Comparison of ENCODE assay signal across 1 cellular context in the genomic region with DNA sequence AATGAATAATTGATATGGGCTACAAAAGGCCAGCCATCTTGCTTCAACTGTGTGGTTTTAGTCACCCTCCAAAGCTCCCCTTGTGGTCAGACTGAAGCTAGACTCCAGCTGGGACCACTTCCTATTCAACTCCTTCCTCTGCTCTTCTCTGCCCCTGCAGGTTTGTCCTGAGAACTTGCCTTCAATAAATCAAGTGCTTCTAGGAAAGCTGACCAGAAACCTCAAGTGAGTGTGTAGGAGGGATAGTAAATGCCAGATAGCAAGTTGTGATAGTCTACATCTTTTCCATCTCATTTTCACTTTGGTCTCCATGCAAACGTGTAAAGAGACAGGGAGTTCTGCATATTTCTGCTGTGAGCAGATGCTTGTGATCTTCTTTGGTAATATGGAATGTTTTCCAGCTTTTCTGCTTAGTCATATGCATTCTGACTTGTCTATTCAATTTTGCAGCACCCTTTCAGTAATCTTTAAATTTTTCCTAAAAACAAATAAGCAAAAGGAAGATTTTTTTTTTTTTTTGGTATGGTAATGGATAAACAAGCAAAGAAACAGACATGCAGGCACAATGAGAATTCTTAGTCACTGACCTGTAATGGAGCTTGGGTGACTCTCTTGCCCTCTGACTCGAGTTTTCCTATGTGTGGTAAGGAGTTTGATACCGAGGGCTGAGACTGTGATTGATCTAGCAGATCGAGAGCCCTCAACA.
TF ChIP-seq lines count a peak whose summit lies in the region.

No MANE protein-coding gene starts in this region.

TF ChIP-seq in HepG2, 621 proteins besides CTCF, POLR2A, EP300 and RAD21 (continued from another document):
- TF ChIP-seq, protein P1, sequence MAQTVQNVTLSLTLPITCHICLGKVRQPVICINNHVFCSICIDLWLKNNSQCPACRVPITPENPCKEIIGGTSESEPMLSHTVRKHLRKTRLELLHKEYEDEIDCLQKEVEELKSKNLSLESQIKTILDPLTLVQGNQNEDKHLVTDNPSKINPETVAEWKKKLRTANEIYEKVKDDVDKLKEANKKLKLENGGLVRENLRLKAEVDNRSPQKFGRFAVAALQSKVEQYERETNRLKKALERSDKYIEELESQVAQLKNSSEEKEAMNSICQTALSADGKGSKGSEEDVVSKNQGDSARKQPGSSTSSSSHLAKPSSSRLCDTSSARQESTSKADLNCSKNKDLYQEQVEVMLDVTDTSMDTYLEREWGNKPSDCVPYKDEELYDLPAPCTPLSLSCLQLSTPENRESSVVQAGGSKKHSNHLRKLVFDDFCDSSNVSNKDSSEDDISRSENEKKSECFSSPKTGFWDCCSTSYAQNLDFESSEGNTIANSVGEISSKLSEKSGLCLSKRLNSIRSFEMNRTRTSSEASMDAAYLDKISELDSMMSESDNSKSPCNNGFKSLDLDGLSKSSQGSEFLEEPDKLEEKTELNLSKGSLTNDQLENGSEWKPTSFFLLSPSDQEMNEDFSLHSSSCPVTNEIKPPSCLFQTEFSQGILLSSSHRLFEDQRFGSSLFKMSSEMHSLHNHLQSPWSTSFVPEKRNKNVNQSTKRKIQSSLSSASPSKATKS (CRISPR knock-in tag; IDR thresholded peaks at IDR 0.05), result no peak
- TF ChIP-seq ZKSCAN8 (CRISPR knock-in tag; IDR thresholded peaks at IDR 0.05; ENCODE audit: borderline replicate concordance), result no peak
- TF ChIP-seq RORA (CRISPR knock-in tag; IDR thresholded peaks at IDR 0.05), result no peak
- 0 out of 2 replicates have a peak, but pooled peaks have one; percentile 16 for TF ChIP-seq ZNF331 (CRISPR knock-in tag; IDR thresholded peaks at IDR 0.05)
- no peak for TF ChIP-seq ATF1 (CRISPR knock-in tag; IDR thresholded peaks at IDR 0.05)
- no peak for TF ChIP-seq ZFYVE20 (CRISPR knock-in tag; IDR thresholded peaks at IDR 0.05; ENCODE audit: borderline replicate concordance, low read depth)
- no peak for TF ChIP-seq ZNF468 (CRISPR knock-in tag; IDR thresholded peaks at IDR 0.05)
- TF ChIP-seq YY1 (IDR thresholded peaks at IDR 0.05; ENCODE audit: insufficient read depth, insufficient replicate concordance, low read depth, low read length), result peak; percentile 15
- TF ChIP-seq, protein P2, sequence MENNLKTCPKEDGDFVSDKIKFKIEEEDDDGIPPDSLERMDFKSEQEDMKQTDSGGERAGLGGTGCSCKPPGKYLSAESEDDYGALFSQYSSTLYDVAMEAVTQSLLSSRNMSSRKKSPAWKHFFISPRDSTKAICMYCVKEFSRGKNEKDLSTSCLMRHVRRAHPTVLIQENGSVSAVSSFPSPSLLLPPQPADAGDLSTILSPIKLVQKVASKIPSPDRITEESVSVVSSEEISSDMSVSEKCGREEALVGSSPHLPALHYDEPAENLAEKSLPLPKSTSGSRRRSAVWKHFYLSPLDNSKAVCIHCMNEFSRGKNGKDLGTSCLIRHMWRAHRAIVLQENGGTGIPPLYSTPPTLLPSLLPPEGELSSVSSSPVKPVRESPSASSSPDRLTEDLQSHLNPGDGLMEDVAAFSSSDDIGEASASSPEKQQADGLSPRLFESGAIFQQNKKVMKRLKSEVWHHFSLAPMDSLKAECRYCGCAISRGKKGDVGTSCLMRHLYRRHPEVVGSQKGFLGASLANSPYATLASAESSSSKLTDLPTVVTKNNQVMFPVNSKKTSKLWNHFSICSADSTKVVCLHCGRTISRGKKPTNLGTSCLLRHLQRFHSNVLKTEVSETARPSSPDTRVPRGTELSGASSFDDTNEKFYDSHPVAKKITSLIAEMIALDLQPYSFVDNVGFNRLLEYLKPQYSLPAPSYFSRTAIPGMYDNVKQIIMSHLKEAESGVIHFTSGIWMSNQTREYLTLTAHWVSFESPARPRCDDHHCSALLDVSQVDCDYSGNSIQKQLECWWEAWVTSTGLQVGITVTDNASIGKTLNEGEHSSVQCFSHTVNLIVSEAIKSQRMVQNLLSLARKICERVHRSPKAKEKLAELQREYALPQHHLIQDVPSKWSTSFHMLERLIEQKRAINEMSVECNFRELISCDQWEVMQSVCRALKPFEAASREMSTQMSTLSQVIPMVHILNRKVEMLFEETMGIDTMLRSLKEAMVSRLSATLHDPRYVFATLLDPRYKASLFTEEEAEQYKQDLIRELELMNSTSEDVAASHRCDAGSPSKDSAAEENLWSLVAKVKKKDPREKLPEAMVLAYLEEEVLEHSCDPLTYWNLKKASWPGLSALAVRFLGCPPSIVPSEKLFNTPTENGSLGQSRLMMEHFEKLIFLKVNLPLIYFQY (CRISPR knock-in tag; IDR thresholded peaks at IDR 0.05; ENCODE audit: borderline replicate concordance), result no peak
- TF ChIP-seq XRCC5 (optimal IDR thresholded peaks at IDR 0.05; ENCODE audit: low read length), result peak; percentile 53
- TF ChIP-seq, protein P3, sequence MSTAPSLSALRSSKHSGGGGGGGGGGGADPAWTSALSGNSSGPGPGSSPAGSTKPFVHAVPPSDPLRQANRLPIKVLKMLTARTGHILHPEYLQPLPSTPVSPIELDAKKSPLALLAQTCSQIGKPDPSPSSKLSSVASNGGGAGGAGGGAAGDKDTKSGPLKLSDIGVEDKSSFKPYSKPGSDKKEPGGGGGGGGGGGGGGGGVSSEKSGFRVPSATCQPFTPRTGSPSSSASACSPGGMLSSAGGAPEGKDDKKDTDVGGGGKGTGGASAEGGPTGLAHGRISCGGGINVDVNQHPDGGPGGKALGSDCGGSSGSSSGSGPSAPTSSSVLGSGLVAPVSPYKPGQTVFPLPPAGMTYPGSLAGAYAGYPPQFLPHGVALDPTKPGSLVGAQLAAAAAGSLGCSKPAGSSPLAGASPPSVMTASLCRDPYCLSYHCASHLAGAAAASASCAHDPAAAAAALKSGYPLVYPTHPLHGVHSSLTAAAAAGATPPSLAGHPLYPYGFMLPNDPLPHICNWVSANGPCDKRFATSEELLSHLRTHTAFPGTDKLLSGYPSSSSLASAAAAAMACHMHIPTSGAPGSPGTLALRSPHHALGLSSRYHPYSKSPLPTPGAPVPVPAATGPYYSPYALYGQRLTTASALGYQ (CRISPR knock-in tag; IDR thresholded peaks at IDR 0.05), result no peak
- no peak for TF ChIP-seq NBN (conservative IDR thresholded peaks at IDR 0.05)
- no peak for TF ChIP-seq NFE2 (CRISPR knock-in tag; IDR thresholded peaks at IDR 0.05)
- no peak for TF ChIP-seq ZFP1 (CRISPR knock-in tag; IDR thresholded peaks at IDR 0.05)
- TF ChIP-seq, protein P4, sequence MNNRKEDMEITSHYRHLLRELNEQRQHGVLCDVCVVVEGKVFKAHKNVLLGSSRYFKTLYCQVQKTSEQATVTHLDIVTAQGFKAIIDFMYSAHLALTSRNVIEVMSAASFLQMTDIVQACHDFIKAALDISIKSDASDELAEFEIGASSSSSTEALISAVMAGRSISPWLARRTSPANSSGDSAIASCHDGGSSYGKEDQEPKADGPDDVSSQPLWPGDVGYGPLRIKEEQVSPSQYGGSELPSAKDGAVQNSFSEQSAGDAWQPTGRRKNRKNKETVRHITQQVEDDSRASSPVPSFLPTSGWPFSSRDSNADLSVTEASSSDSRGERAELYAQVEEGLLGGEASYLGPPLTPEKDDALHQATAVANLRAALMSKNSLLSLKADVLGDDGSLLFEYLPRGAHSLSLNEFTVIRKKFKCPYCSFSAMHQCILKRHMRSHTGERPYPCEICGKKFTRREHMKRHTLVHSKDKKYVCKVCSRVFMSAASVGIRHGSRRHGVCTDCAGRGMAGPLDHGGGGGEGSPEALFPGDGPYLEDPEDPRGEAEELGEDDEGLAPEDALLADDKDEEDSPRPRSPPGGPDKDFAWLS (CRISPR knock-in tag; IDR thresholded peaks at IDR 0.05; ENCODE audit: borderline replicate concordance), result no peak
- TF ChIP-seq SMC3 (IDR thresholded peaks at IDR 0.05; ENCODE audit: low read length), result peak; percentile 36; the same call in 1 of the 2 replicates
- TF ChIP-seq ZNF451 (CRISPR knock-in tag; IDR thresholded peaks at IDR 0.05), result no peak
- TF ChIP-seq MTA3 (CRISPR knock-in tag; IDR thresholded peaks at IDR 0.05), result no peak
- TF ChIP-seq, protein P5, sequence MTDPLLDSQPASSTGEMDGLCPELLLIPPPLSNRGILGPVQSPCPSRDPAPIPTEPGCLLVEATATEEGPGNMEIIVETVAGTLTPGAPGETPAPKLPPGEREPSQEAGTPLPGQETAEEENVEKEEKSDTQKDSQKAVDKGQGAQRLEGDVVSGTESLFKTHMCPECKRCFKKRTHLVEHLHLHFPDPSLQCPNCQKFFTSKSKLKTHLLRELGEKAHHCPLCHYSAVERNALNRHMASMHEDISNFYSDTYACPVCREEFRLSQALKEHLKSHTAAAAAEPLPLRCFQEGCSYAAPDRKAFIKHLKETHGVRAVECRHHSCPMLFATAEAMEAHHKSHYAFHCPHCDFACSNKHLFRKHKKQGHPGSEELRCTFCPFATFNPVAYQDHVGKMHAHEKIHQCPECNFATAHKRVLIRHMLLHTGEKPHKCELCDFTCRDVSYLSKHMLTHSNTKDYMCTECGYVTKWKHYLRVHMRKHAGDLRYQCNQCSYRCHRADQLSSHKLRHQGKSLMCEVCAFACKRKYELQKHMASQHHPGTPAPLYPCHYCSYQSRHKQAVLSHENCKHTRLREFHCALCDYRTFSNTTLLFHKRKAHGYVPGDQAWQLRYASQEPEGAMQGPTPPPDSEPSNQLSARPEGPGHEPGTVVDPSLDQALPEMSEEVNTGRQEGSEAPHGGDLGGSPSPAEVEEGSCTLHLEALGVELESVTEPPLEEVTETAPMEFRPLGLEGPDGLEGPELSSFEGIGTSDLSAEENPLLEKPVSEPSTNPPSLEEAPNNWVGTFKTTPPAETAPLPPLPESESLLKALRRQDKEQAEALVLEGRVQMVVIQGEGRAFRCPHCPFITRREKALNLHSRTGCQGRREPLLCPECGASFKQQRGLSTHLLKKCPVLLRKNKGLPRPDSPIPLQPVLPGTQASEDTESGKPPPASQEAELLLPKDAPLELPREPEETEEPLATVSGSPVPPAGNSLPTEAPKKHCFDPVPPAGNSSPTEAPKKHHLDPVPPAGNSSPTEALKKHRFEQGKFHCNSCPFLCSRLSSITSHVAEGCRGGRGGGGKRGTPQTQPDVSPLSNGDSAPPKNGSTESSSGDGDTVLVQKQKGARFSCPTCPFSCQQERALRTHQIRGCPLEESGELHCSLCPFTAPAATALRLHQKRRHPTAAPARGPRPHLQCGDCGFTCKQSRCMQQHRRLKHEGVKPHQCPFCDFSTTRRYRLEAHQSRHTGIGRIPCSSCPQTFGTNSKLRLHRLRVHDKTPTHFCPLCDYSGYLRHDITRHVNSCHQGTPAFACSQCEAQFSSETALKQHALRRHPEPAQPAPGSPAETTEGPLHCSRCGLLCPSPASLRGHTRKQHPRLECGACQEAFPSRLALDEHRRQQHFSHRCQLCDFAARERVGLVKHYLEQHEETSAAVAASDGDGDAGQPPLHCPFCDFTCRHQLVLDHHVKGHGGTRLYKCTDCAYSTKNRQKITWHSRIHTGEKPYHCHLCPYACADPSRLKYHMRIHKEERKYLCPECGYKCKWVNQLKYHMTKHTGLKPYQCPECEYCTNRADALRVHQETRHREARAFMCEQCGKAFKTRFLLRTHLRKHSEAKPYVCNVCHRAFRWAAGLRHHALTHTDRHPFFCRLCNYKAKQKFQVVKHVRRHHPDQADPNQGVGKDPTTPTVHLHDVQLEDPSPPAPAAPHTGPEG (CRISPR knock-in tag; IDR thresholded peaks at IDR 0.05), result no peak
